In the genomic region with DNA sequence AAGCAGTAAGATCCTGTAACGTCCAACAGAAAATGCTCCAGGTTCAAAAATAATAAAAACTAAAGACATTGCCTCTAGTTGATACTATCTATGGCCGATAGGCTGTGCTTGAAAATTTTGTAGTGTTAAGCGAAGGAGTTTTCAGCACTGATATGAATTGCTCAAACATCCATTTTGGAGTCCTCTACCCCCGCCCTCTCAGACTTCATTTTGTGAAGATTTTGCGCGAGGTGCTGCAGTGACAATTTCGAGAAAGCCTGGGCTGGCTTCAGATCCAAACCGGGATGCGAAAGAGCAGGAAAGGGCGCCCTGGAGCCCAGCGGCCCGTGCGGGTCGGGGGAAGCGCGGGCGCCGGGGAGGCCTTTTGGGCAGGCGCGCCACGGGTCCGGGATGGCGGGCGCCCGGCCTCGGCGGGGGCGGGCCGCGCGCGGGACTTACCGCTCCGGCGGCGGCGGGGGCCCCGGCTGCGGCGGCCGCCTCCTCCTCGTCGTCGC, we compare ENCODE assay signal across 8 cellular contexts. TPM values are rescaled to one million over a fixed set of nuclear protein-coding genes. Genes with fewer than 3 reads are reported as not detected.
DNase-seq lines count a peak whose midpoint lies in the region; ATAC-seq and TF ChIP-seq lines count a peak whose summit lies in the region.

No MANE protein-coding gene starts in this region.

- H3K9me3 Mint-ChIP-seq in IgD-negative memory B cell: no peaks in the 10 kb centered on the region

- H3K4me3 ChIP-seq in SJSA1 (peak overlapping the region; percentile 65), left lung (peak overlapping the region; percentile 94 to 96)

- peak overlapping the region; percentile 89 to 100 (median 98) for H3K4me3 Mint-ChIP-seq in IgD-negative memory B cell

- H3K27me3 Mint-ChIP-seq in IgD-negative memory B cell: no peaks in the 10 kb centered on the region

- H3K27ac ChIP-seq in SJSA1: peak overlapping the region; percentile 100
- peak overlapping the region; percentile 98 to 100 for H3K27ac ChIP-seq in left lung

- H3K27me3 ChIP-seq in SJSA1 (replicated peaks) (no peaks in the 10 kb centered on the region), left lung (no peaks in the 10 kb centered on the region)

- ATAC-seq in GM21576 (IDR thresholded peaks at IDR 0.05; ENCODE audit: unreplicated experiment): peak; percentile 20
- no peak for ATAC-seq in left lung

- peaks cover 39% of the 10 kb centered on the region for H3K36me3 ChIP-seq in SJSA1
- H3K36me3 ChIP-seq in left lung: peaks cover 0 to 4% of the 10 kb centered on the region in 2 donors

- H3K36me3 Mint-ChIP-seq in IgD-negative memory B cell: peaks cover 15% of the 10 kb centered on the region

- H3K27ac Mint-ChIP-seq in IgD-negative memory B cell: peak overlapping the region; percentile 96 to 100 (median 100)

- DNase-seq in NCI-H82 (lab: John Stamatoyannopoulos, UW) (peak; percentile 75), NCI-H82 treated with DMSO at 0.1 percent for 48 hours (lab: John Stamatoyannopoulos, UW; ENCODE audit: unreplicated experiment) (no peak), SJSA1 (ENCODE audit: low read depth in 1 of 2, low spot score in 2 of 2) (peak; percentile 50 to 69), brain pericyte (ENCODE audit: low read depth, low spot score) (peak; percentile 31), left lung (no peak)
- peak; percentile 25 for DNase-seq in stimulated activated CD8-positive, alpha-beta memory T cell treated with anti-CD3 and anti-CD28 coated beads, Interleukin-15, amount 100 ng/mL, for 1 hour (ENCODE audit: low read depth)

- H3K4me1 Mint-ChIP-seq in IgD-negative memory B cell: peaks cover 34 to 41% (median 40%) of the 10 kb centered on the region in 3 donors

- no peak for TF ChIP-seq CTCF in left lung (IDR thresholded peaks at IDR 0.05)

- peaks cover 18% of the 10 kb centered on the region for H3K4me1 ChIP-seq in SJSA1 (replicated peaks)
- peaks cover 9 to 59% of the 10 kb centered on the region in 2 donors for H3K4me1 ChIP-seq in left lung

- no peaks in the 10 kb centered on the region for H3K9me3 ChIP-seq in SJSA1 (replicated peaks)
- H3K9me3 ChIP-seq in left lung: no peaks in the 10 kb centered on the region

- intact Hi-C loops in left lung (cut with DNase I): no loop called here

RNA-seq across cellular contexts. Expression of a gene that starts 1.8 kb away (rescaled TPM):
- polyA plus RNA-seq in IgD-negative memory B cell: 54.4 TPM
- total RNA-seq in SJSA1 (2014; rRNA removed; shearing (Covaris generic)): 89.8 and 120 TPM in 2 replicates
- 10 to 100 TPM; 69.0 to 84.3 TPM for total RNA-seq in left lung

Comparison
In these comparisons a context has a peak if more than half of its experiments do, and no peak if none do; other contexts are left out.
1. DNase-seq: peak in NCI-H82 (single experiment), SJSA1 (2 of 2), brain pericyte (single experiment) and stimulated activated CD8-positive, alpha-beta memory T cell treated with anti-CD3 and anti-CD28 coated beads, Interleukin-15, amount 100 ng/mL, for 1 hour (single experiment); none in NCI-H82 treated with DMSO at 0.1 percent for 48 hours (single experiment) and left lung (0 of 2).